Comparison of ENCODE assay signal across 8 cellular contexts in the genomic region with DNA sequence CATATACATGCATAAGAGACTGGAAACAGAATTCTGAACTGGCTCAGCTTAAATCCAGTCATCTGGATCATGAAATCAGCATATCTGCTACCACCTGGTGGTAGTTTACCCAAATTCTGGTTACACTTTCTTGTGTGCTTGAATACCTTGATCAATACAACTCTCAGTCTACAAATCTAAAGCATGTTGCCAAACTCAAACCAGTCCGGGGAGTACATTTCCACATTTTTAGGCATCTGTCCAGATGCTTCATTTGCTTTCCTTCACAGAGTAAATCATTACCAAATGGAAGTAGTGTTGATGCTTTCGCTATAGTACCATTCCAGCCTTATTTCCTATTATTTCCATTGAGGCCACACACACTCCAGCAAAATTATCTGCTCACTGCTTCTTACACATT.
DNase-seq lines count a peak whose midpoint lies in the region; TF ChIP-seq lines count a peak whose summit lies in the region.

No MANE protein-coding gene starts in this region.

- TF ChIP-seq CTCF in prostate gland (IDR thresholded peaks at IDR 0.05): peak in 3 of 4 experiments; percentile 51 to 60 (median 60)

- no peaks in the 10 kb centered on the region for H3K27me3 ChIP-seq in prostate gland (replicated peaks; ENCODE audit: insufficient read depth)

- H3K4me1 ChIP-seq in prostate gland (replicated peaks): peaks cover 3% of the 10 kb centered on the region

- no peak overlapping the region for H3K4me3 ChIP-seq in prostate gland

- intact Hi-C loops in prostate gland (cut with DNase I): no loop called here

- H3K27ac ChIP-seq in prostate gland: no peak overlapping the region

- H3K9me3 ChIP-seq in prostate gland: no peaks in the 10 kb centered on the region

- peak; percentile 54 for DNase-seq in DMS 273 (lab: John Stamatoyannopoulos, UW; ENCODE audit: unreplicated experiment)
- DNase-seq in DMS 273 treated with DMSO at 0.1 percent for 48 hours (lab: John Stamatoyannopoulos, UW): no peak
- DNase-seq in Kasumi-1 (lab: John Stamatoyannopoulos, UW): peak; percentile 6 to 38
- peak; percentile 59 for DNase-seq in dermis blood vessel endothelial cell
- peak; percentile 54 for DNase-seq in prostate gland (ENCODE audit: low spot score)
- DNase-seq in ureter (ENCODE audit: low spot score): no peak
- no peak for DNase-seq in HK-2 (ENCODE audit: unreplicated experiment)
- no peak for DNase-seq in NCI-H226

- 23% methylated on average over 2 of the region's 2 CpGs for WGBS in prostate gland

- no peak for TF ChIP-seq POLR2A in prostate gland (IDR thresholded peaks at IDR 0.05)

- no peaks in the 10 kb centered on the region for H3K36me3 ChIP-seq in prostate gland

Comparison
In these comparisons a context has a peak if more than half of its experiments do, and no peak if none do; other contexts are left out.
1. DNase-seq: peak in DMS 273 (single experiment), Kasumi-1 (2 of 2), dermis blood vessel endothelial cell (single experiment) and prostate gland (single experiment); none in DMS 273 treated with DMSO at 0.1 percent for 48 hours (single experiment), ureter (single experiment), HK-2 (single experiment) and NCI-H226 (single experiment).